17 cellular contexts compared by ENCODE assay signal in genomic region chr19:33859016-33859415, GRCh38.
DNase-seq lines count a peak whose midpoint lies in the region; ATAC-seq and TF ChIP-seq lines count a peak whose summit lies in the region.
"Had no signal": no experiment of that assay in that cellular context is flagged by ENCODE, and none has a peak within 500 bp of the region (broad histone marks: within the 10 kb centered on the region; RNA-seq: fewer than 3 reads in every experiment).

No MANE protein-coding gene starts in this region.

- H3K14ac ChIP-seq in neuronal stem cell (ENCODE audit: low read length), result peak overlapping the region; percentile 21

- H3K36me3 ChIP-seq in HEK293 (ENCODE audit: control insufficient read depth in 2 of 2, insufficient read depth in 1 of 2, low read length in 2 of 2) (no peaks in the 10 kb centered on the region; a peak in 1 of 3 replicates), neuronal stem cell (replicated peaks in 1 of 2; ENCODE audit: control insufficient read depth in 2 of 2, insufficient read depth in 2 of 2, low read length in 2 of 2) (no peaks in the 10 kb centered on the region), spleen (no peaks in the 10 kb centered on the region), left ventricle myocardium inferior (no peaks in the 10 kb centered on the region), SK-N-SH (replicated peaks in 1 of 2; ENCODE audit: control insufficient read depth in 1 of 2, insufficient read depth in 2 of 2, low read length in 1 of 2) (no peaks in the 10 kb centered on the region)

- no peaks in the 10 kb centered on the region for H3K79me1 ChIP-seq in neuronal stem cell (ENCODE audit: low read depth, low read length)

- H3K27me3 ChIP-seq in neuronal stem cell (ENCODE audit: control insufficient read depth in 3 of 3, insufficient read depth in 3 of 3, low read depth in 1 of 3, low read length in 3 of 3), result no peaks in the 10 kb centered on the region
- no peaks in the 10 kb centered on the region for H3K27me3 ChIP-seq in spleen (replicated peaks in 1 of 7)
- H3K27me3 ChIP-seq in left ventricle myocardium inferior (ENCODE audit: low read depth), result peaks cover 5% of the 10 kb centered on the region
- no peaks in the 10 kb centered on the region for H3K27me3 ChIP-seq in SK-N-SH (ENCODE audit: insufficient read depth)

- H3K27ac ChIP-seq in HEK293 (ENCODE audit: extremely low read depth, low read depth, low read length) (no peak overlapping the region), neuronal stem cell (replicated peaks; ENCODE audit: low read length) (no peak overlapping the region), spleen (no peak overlapping the region), left ventricle myocardium inferior (replicated peaks) (no peak overlapping the region), SK-N-SH (ENCODE audit: low read depth in 2 of 2, low read length in 1 of 2) (no peak overlapping the region)
- H3K27ac ChIP-seq: GM23248 had no signal

- peaks cover 7% of the 10 kb centered on the region for H3K27me3 Mint-ChIP-seq in activated T-cell treated with anti-CD3 and anti-CD28 coated beads, Interleukin-2, amount 50 U/mL, for 72 hours (ENCODE audit: low read depth)
- no peaks in the 10 kb centered on the region for H3K27me3 Mint-ChIP-seq in activated CD4-positive, alpha-beta memory T cell treated with anti-CD3 and anti-CD28 coated beads for 36 hours
- H3K27me3 Mint-ChIP-seq: CD4-positive, alpha-beta memory T cell had no signal

- peak overlapping the region; percentile 65 for H3K23ac ChIP-seq in neuronal stem cell (ENCODE audit: low read depth, low read length, poor library complexity)

- no peak overlapping the region for H2BK12ac ChIP-seq in neuronal stem cell (ENCODE audit: low read length)

- no peak overlapping the region for H3K9ac ChIP-seq in neuronal stem cell (ENCODE audit: low read depth, low read length, poor library complexity)
- no peak overlapping the region for H3K9ac ChIP-seq in SK-N-SH
- H3K9ac ChIP-seq: GM23248 had no signal

- TF ChIP-seq POLR2A in spleen (IDR thresholded peaks at IDR 0.05), result no peak

- no peaks in the 10 kb centered on the region for H3K36me3 Mint-ChIP-seq in activated T-cell treated with anti-CD3 and anti-CD28 coated beads, Interleukin-2, amount 50 U/mL, for 72 hours (ENCODE audit: insufficient read depth in 2 of 2)
- H3K36me3 Mint-ChIP-seq in activated CD4-positive, alpha-beta memory T cell treated with anti-CD3 and anti-CD28 coated beads for 36 hours, result no peaks in the 10 kb centered on the region
- H3K36me3 Mint-ChIP-seq: CD4-positive, alpha-beta memory T cell had no signal

- no peak overlapping the region for H3K4ac ChIP-seq in neuronal stem cell (ENCODE audit: low read length)

- H2AK5ac ChIP-seq in neuronal stem cell (ENCODE audit: low read depth, low read length), result no peak overlapping the region

- no peak overlapping the region for H3K27ac Mint-ChIP-seq in activated T-cell treated with anti-CD3 and anti-CD28 coated beads, Interleukin-2, amount 50 U/mL, for 72 hours
- H3K27ac Mint-ChIP-seq in activated CD4-positive, alpha-beta memory T cell treated with anti-CD3 and anti-CD28 coated beads for 36 hours, result no peak overlapping the region
- H3K27ac Mint-ChIP-seq: CD4-positive, alpha-beta memory T cell had no signal

- TF ChIP-seq RAD21 in SK-N-SH (IDR thresholded peaks at IDR 0.05; ENCODE audit: low read length), result no peak

- H4K91ac ChIP-seq in neuronal stem cell (ENCODE audit: low read depth, low read length, poor library complexity), result no peak overlapping the region

- peak in 28 of 42 donors; percentile 16 to 79 (median 37) for DNase-seq in head of caudate nucleus
- no peak for DNase-seq in neuronal stem cell (ENCODE audit: low spot score)
- peak; percentile 63 for DNase-seq in spleen
- DNase-seq in activated T-cell treated with anti-CD3 and anti-CD28 coated beads, Interleukin-2, amount 50 U/mL, for 72 hours, result no peak
- no peak for DNase-seq in left ventricle myocardium inferior
- DNase-seq in activated CD4-positive, alpha-beta memory T cell treated with anti-CD3 and anti-CD28 coated beads for 36 hours, result no peak
- DNase-seq in SK-N-SH, result no peak
- DNase-seq: C1 segment of cervical spinal cord; Calu3; CD4-positive, alpha-beta memory T cell; COR-L47; DMS153; DND-41; GM23248; H7; HCEC 1CT had no signal

- H3F3A ChIP-seq in SK-N-SH (replicated peaks; ENCODE audit: insufficient read depth), result no peaks in the 10 kb centered on the region

- WGBS in neuronal stem cell (ENCODE audit: extremely low coverage in 2 of 2, insufficient read length in 2 of 2, insufficient replicate concordance in 1 of 2), 2 donors, result no CpG with 5 or more reads among the region's 17 CpGs
- 84 to 95% (median 90%) methylated on average over 17 of the region's 17 CpGs for WGBS in spleen, 5 donors
- WGBS in SK-N-SH (ENCODE audit: low lambda C conversion rate), result 76% methylated on average over 6 of the region's 17 CpGs

- H2BK5ac ChIP-seq in neuronal stem cell (ENCODE audit: low read length), result no peak overlapping the region

- POLR2A ChIA-PET in HEK293 (lab: Yijun Ruan, JAX) (interaction anchor here (0.5 to 0.9 kb wide), 3 partner anchors 11 to 286 kb away, joined by 3 read pairs; no protein-coding TSS in a partner anchor), SK-N-SH (lab: Yijun Ruan, JAX) (no interaction called here)
- POLR2A ChIA-PET in activated CD4-positive, alpha-beta memory T cell treated with anti-CD3 and anti-CD28 coated beads for 36 hours (lab: Charles Lee), result no interaction called here

- H3K4me1 ChIP-seq in HEK293 (ENCODE audit: control insufficient read depth, insufficient read depth, low read length) (0 out of 2 replicates have a peak, but pooled peaks cover 3% of the 10 kb centered on the region), neuronal stem cell (ENCODE audit: control insufficient read depth in 2 of 2, insufficient read depth in 1 of 2, low read depth in 1 of 2, low read length in 2 of 2) (peaks cover 0 to 2% of the 10 kb centered on the region in 2 donors), spleen (no peaks in the 10 kb centered on the region), left ventricle myocardium inferior (peaks cover 5% of the 10 kb centered on the region), SK-N-SH (ENCODE audit: control insufficient read depth in 1 of 2, insufficient read depth in 2 of 2, low read depth in 1 of 2, low read length in 1 of 2) (peaks cover 0 to 13% of the 10 kb centered on the region in 2 experiments; a peak in 1 of 4 replicates)

- no peak overlapping the region for H3K4me3 Mint-ChIP-seq in activated T-cell treated with anti-CD3 and anti-CD28 coated beads, Interleukin-2, amount 50 U/mL, for 72 hours
- no peak overlapping the region for H3K4me3 Mint-ChIP-seq in activated CD4-positive, alpha-beta memory T cell treated with anti-CD3 and anti-CD28 coated beads for 36 hours
- H3K4me3 Mint-ChIP-seq: CD4-positive, alpha-beta memory T cell had no signal

- no peak overlapping the region for H2AFZ ChIP-seq in neuronal stem cell (ENCODE audit: low read length)
- H2AFZ ChIP-seq in SK-N-SH (ENCODE audit: low read depth), result no peak overlapping the region
- H2AFZ ChIP-seq: GM23248 had no signal

- H2BK120ac ChIP-seq in neuronal stem cell (ENCODE audit: low read depth, low read length), result no peak overlapping the region

- TF ChIP-seq CTCF in HEK293 (tag by site-specific recombination; IDR thresholded peaks at IDR 0.05) (no peak), spleen (IDR thresholded peaks at IDR 0.05 in 8 of 11, conservative IDR thresholded peaks at IDR 0.05 in 3 of 11) (no peak), left ventricle myocardium inferior (IDR thresholded peaks at IDR 0.05; ENCODE audit: borderline replicate concordance) (no peak), SK-N-SH (IDR thresholded peaks at IDR 0.05) (no peak)

- H4K8ac ChIP-seq in neuronal stem cell (ENCODE audit: low read depth, low read length), result no peak overlapping the region

- no peaks in the 10 kb centered on the region for H3K9me3 Mint-ChIP-seq in activated T-cell treated with anti-CD3 and anti-CD28 coated beads, Interleukin-2, amount 50 U/mL, for 72 hours
- no peaks in the 10 kb centered on the region for H3K9me3 Mint-ChIP-seq in activated CD4-positive, alpha-beta memory T cell treated with anti-CD3 and anti-CD28 coated beads for 36 hours
- H3K9me3 Mint-ChIP-seq: CD4-positive, alpha-beta memory T cell had no signal

- no peaks in the 10 kb centered on the region for H3K9me3 ChIP-seq in HEK293 (ENCODE audit: control insufficient read depth, insufficient read depth, low read depth, low read length)
- no peaks in the 10 kb centered on the region for H3K9me3 ChIP-seq in neuronal stem cell (replicated peaks in 1 of 2; ENCODE audit: control insufficient read depth in 2 of 2, insufficient read depth in 1 of 2, low read depth in 1 of 2, low read length in 2 of 2)
- no peaks in the 10 kb centered on the region for H3K9me3 ChIP-seq in spleen
- H3K9me3 ChIP-seq in left ventricle myocardium inferior (replicated peaks), result no peaks in the 10 kb centered on the region
- no peaks in the 10 kb centered on the region for H3K9me3 ChIP-seq in SK-N-SH

- H3K4me1 Mint-ChIP-seq in activated T-cell treated with anti-CD3 and anti-CD28 coated beads, Interleukin-2, amount 50 U/mL, for 72 hours (ENCODE audit: low read depth), result no peaks in the 10 kb centered on the region
- no peaks in the 10 kb centered on the region for H3K4me1 Mint-ChIP-seq in activated CD4-positive, alpha-beta memory T cell treated with anti-CD3 and anti-CD28 coated beads for 36 hours (ENCODE audit: low read depth)
- H3K4me1 Mint-ChIP-seq: CD4-positive, alpha-beta memory T cell had no signal

- peak overlapping the region; percentile 71 for H3K18ac ChIP-seq in neuronal stem cell (ENCODE audit: low read length)

- no peak overlapping the region for H3K4me3 ChIP-seq in HEK293 (ENCODE audit: low read depth, low read length)
- no peak overlapping the region for H3K4me3 ChIP-seq in neuronal stem cell (ENCODE audit: low read length in 2 of 2)
- H3K4me3 ChIP-seq in spleen, result no peak overlapping the region
- H3K4me3 ChIP-seq in left ventricle myocardium inferior, result no peak overlapping the region
- no peak overlapping the region for H3K4me3 ChIP-seq in SK-N-SH (ENCODE audit: low read depth in 2 of 2, low read length in 1 of 2)
- H3K4me3 ChIP-seq: GM23248 had no signal

- H3K4me2 ChIP-seq in neuronal stem cell (ENCODE audit: insufficient read depth, low read length, poor library complexity, severe bottlenecking) (no peak overlapping the region), SK-N-SH (no peak overlapping the region)

- peak overlapping the region; percentile 6 for H2BK15ac ChIP-seq in neuronal stem cell (ENCODE audit: low read length)

- no peaks in the 10 kb centered on the region for H4K20me1 ChIP-seq in SK-N-SH (ENCODE audit: insufficient read depth)

- no peak for TF ChIP-seq EP300 in SK-N-SH (IDR thresholded peaks at IDR 0.05; ENCODE audit: borderline replicate concordance in 1 of 2, low read depth in 1 of 2, low read length in 1 of 2)

- ATAC-seq in activated T-cell treated with anti-CD3 and anti-CD28 coated beads, Interleukin-2, amount 50 U/mL, for 72 hours (replicated peaks in 1 of 2), result no peak

- H3K79me2 ChIP-seq in SK-N-SH (ENCODE audit: insufficient read depth), result no peaks in the 10 kb centered on the region

- no peaks in the 10 kb centered on the region for H3K9me2 ChIP-seq in SK-N-SH

- CTCF ChIA-PET in HEK293 (lab: Yijun Ruan, JAX), result interaction anchor here (0.6 to 1.3 kb wide), 3 partner anchors 15 to 81 kb away, joined by 3 to 5 read pairs (median 3); no protein-coding TSS in a partner anchor
- CTCF ChIA-PET in activated CD4-positive, alpha-beta memory T cell treated with anti-CD3 and anti-CD28 coated beads for 36 hours (lab: Charles Lee), result interaction anchor here (0.9 kb wide), 1 partner anchor 9 kb away, joined by 4 read pairs; no protein-coding TSS in a partner anchor
- CTCF ChIA-PET in SK-N-SH (lab: Yijun Ruan, JAX), result interaction anchor here (1.2 to 1.6 kb wide), 2 partner anchors 9 to 81 kb away, joined by 3 to 6 read pairs; no protein-coding TSS in a partner anchor

- intact Hi-C loops in head of caudate nucleus (cut with DNase I), result no loop called here
- intact Hi-C loops in spleen (cut with DNase I; ENCODE audit: low total_unique reads), result no loop called here
- intact Hi-C loops in left ventricle myocardium inferior (cut with micrococcal nuclease), result no loop called here
- intact Hi-C loops in activated CD4-positive, alpha-beta memory T cell treated with anti-CD3 and anti-CD28 coated beads for 36 hours (cut with micrococcal nuclease), result no loop called here

Comparison
In these comparisons a context has a peak if more than half of its experiments do, and no peak if none do; other contexts are left out.
1. DNase-seq: peak in head of caudate nucleus (28 of 42) and spleen (single experiment); none in neuronal stem cell (single experiment), activated T-cell treated with anti-CD3 and anti-CD28 coated beads, Interleukin-2, amount 50 U/mL, for 72 hours (0 of 2), left ventricle myocardium inferior (single experiment), activated CD4-positive, alpha-beta memory T cell treated with anti-CD3 and anti-CD28 coated beads for 36 hours (single experiment) and SK-N-SH (single experiment).